25 cellular contexts compared by ENCODE assay signal in the genomic region with DNA sequence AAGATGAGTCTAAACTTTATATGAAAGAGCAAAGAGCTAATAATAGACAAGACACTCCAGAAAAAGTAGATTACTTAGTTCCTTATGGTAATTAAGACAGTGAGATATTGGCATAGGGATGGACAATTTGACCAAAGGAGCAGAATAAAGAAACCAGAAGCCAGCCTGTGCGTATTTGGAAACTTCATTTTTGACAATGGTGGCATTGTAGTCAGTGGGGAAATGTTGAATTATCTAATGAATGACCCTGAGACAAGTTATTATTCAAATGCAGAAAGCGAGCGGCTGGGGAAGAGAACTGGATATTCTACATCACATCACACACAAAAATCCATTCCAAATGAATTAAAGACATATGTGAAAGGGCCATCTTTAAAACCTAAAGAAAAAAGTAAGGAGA.
DNase-seq lines count a peak whose midpoint lies in the region; ATAC-seq and TF ChIP-seq lines count a peak whose summit lies in the region.
"Had no signal": no experiment of that assay in that cellular context is flagged by ENCODE, and none has a peak within 500 bp of the region (broad histone marks: within the 10 kb centered on the region; RNA-seq: fewer than 3 reads in every experiment).

No MANE protein-coding gene starts in this region.

- H3K4me1 Mint-ChIP-seq in activated T-cell treated with anti-CD3 and anti-CD28 coated beads, Interleukin-2, amount 50 U/mL, for 72 hours (ENCODE audit: low read depth) = peaks cover 9% of the 10 kb centered on the region

- H3K36me3 ChIP-seq in MG63 = no peaks in the 10 kb centered on the region
- H3K36me3 ChIP-seq: SJSA1 had no signal

- peak overlapping the region in 35 of 59 donors; percentile 1 to 81 (median 31) for H3K27ac ChIP-seq in dorsolateral prefrontal cortex
- H3K27ac ChIP-seq: 22Rv1; BLaER1 treated with 17β-estradiol and CSF1 and Interleukin-3, amounts not matched to agents 10 nM and 100 nM; HL-60; SJSA1 had no signal

- H3K4me3 ChIP-seq in dorsolateral prefrontal cortex = peak overlapping the region in 5 of 59 donors; percentile 8 to 45 (median 26)
- H3K4me3 ChIP-seq in MG63 = no peak overlapping the region
- H3K4me3 ChIP-seq: BLaER1 treated with 17β-estradiol and CSF1 and Interleukin-3, amounts not matched to agents 10 nM and 100 nM; GM12878; K562; SJSA1 had no signal

- peak overlapping the region; percentile 2 for H3K27ac Mint-ChIP-seq in activated T-cell treated with anti-CD3 and anti-CD28 coated beads, Interleukin-2, amount 50 U/mL, for 72 hours
- H3K27ac Mint-ChIP-seq: CD4-positive, alpha-beta memory T cell had no signal

- TF ChIP-seq CTCF in dorsolateral prefrontal cortex (IDR thresholded peaks at IDR 0.05 in 54 of 56, conservative IDR thresholded peaks at IDR 0.05 in 2 of 56; ENCODE audit: low read depth in 1 of 56, partially characterized antibody in 56 of 56) (peak in 2 of 56 donors; percentile 6 to 31), omental fat pad (IDR thresholded peaks at IDR 0.05) (no peak)

- H3K27me3 Mint-ChIP-seq in activated T-cell treated with anti-CD3 and anti-CD28 coated beads, Interleukin-2, amount 50 U/mL, for 72 hours (ENCODE audit: low read depth) = no peaks in the 10 kb centered on the region
- H3K27me3 Mint-ChIP-seq: CD4-positive, alpha-beta memory T cell had no signal

- H3K4me3 Mint-ChIP-seq in activated T-cell treated with anti-CD3 and anti-CD28 coated beads, Interleukin-2, amount 50 U/mL, for 72 hours = no peak overlapping the region
- H3K4me3 Mint-ChIP-seq: CD4-positive, alpha-beta memory T cell; H9 had no signal

- no peaks in the 10 kb centered on the region for H3K9me3 ChIP-seq in MG63
- H3K9me3 ChIP-seq: SJSA1 had no signal

- no peaks in the 10 kb centered on the region for H3K27me3 ChIP-seq in dorsolateral prefrontal cortex
- H3K27me3 ChIP-seq in MG63 = no peaks in the 10 kb centered on the region
- H3K27me3 ChIP-seq: BLaER1 treated with 17β-estradiol and CSF1 and Interleukin-3, amounts not matched to agents 10 nM and 100 nM; SJSA1 had no signal

- H3K36me3 Mint-ChIP-seq in activated T-cell treated with anti-CD3 and anti-CD28 coated beads, Interleukin-2, amount 50 U/mL, for 72 hours (ENCODE audit: insufficient read depth in 2 of 2) = peaks cover 0 to 4% of the 10 kb centered on the region in 2 donors

- DNase-seq in activated T-cell treated with anti-CD3 and anti-CD28 coated beads, Interleukin-2, amount 50 U/mL, for 72 hours = no peak
- no peak for DNase-seq in activated T-cell treated with anti-CD3 and anti-CD28 coated beads, Interleukin-2, amount 50 U/mL, for 1 hour
- DNase-seq in dorsolateral prefrontal cortex (no peak), midbrain (lab: John Stamatoyannopoulos, UW) (peak; percentile 50), NCI-H2081 treated with DMSO at 0.1 percent for 48 hours (lab: John Stamatoyannopoulos, UW) (no peak), MV-4-11 (lab: John Stamatoyannopoulos, UW) (no peak), omental fat pad (ENCODE audit: low spot score) (no peak), MG63 (no peak)
- DNase-seq: ACHN; CD4-positive, alpha-beta memory T cell; DND-41; H9; NCI-H1105 treated with DMSO at 0.1 percent for 48 hours; NCI-H2029 treated with DMSO at 0.1 percent for 48 hours; NCI-H2171 treated with DMSO at 0.1 percent for 48 hours; NCI-H524 treated with DMSO at 0.1 percent for 48 hours; OCI-M1 had no signal

- intact Hi-C loops in dorsolateral prefrontal cortex (cut with DNase I) = loop anchor here in 1 of 2 donors (10.0 kb wide), 2 partner anchors 56 to 154 kb away; no protein-coding TSS in a partner anchor

- H3K9me3 Mint-ChIP-seq in activated T-cell treated with anti-CD3 and anti-CD28 coated beads, Interleukin-2, amount 50 U/mL, for 72 hours = no peaks in the 10 kb centered on the region
- H3K9me3 Mint-ChIP-seq: CD4-positive, alpha-beta memory T cell had no signal

- no peak for ATAC-seq in activated T-cell treated with anti-CD3 and anti-CD28 coated beads, Interleukin-2, amount 50 U/mL, for 72 hours (replicated peaks in 1 of 2)
- no peak for ATAC-seq in omental fat pad (ENCODE audit: low FRiP score)
- ATAC-seq: GM12878, HepG2, K562, Right ventricle myocardium inferior had no signal
